ENCODE assay signal across 8 cellular contexts in the genomic region with DNA sequence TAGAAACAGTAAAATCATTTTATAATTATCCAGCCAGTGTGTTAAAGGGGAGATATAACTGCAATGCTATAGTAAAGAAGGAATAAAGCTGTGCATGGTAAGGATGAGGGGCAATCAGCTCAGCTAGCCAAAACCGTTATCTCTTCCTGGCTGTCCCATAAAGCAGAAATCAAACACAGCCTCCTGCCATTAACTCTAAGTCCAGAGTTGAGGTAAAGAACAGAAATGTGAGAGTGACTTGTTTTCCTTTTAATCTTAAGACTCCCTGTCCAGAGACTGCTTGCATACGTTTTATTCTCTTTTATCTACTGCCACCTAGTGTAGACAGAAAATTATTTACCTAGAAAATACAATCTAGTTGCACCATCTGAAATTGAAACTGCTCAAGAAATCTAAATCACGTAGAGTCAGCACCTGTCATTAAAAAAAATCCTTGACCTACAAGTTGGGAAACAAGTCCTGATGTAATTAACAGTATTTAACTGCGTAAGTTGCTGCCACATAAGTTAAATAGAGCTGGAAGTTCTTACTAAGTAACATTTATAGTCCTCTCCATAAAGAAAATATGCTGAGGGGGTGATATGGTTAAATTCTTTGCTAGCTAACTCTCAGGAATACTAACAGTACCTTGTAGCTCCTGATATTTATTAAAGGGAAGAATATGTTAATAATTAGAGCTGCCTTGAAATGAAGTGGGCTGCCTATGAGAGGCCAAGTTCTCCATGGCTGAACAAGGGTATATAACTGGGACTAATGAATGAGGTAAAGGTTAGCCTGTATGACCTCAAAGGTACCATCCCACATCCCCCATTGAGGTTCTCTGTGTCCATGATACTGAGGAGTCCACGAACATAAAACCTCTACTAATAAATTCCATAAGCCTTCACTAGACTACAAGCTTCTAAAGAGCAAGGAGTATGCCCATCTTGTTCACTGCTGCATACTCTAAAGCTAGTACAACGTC.
DNase-seq lines count a peak whose midpoint lies in the region; ATAC-seq, FAIRE-seq and TF ChIP-seq lines count a peak whose summit lies in the region.

No MANE protein-coding gene starts in this region.

- H3K27ac ChIP-seq in endothelial cell of umbilical vein (ENCODE audit: insufficient read depth, low read depth, low read length): peak overlapping the region; percentile 79

- BruUV-seq in endothelial cell of umbilical vein (replicated peaks; lab: Mats Ljungman, UMichigan): TSS peak; percentile 98

- peaks cover 24% of the 10 kb centered on the region for H3K4me1 ChIP-seq in endothelial cell of umbilical vein (ENCODE audit: control insufficient read depth, extremely low read depth, insufficient read depth, low read length)

- peak; percentile 88 for FAIRE-seq in endothelial cell of umbilical vein (lab: Jason Lieb, UNC)

- H3K79me2 ChIP-seq in endothelial cell of umbilical vein (ENCODE audit: control insufficient read depth, insufficient read depth, low read length): no peaks in the 10 kb centered on the region

- DNase-seq in AG04449 (ENCODE audit: low read depth, low spot score) (no peak), GM13976 (ENCODE audit: low spot score) (peak; percentile 34), NCI-H1105 (lab: John Stamatoyannopoulos, UW) (peak; percentile 49), SKM-1 (lab: John Stamatoyannopoulos, UW; ENCODE audit: unreplicated experiment) (peak; percentile 12), endothelial cell of umbilical vein (ENCODE audit: low read depth, low spot score) (peak; percentile 85), myocyte (ENCODE audit: low read depth) (peak; percentile 67)
- no peak for DNase-seq in stimulated activated CD8-positive, alpha-beta memory T cell treated with anti-CD3 and anti-CD28 coated beads, Interleukin-4, amount 100 ng/mL, for 48 hours

- intact Hi-C loops in endothelial cell of umbilical vein (cut with micrococcal nuclease): loop anchor here (1.0 to 5.0 kb wide), 7 partner anchors 110 to 1350 kb away; a partner anchor contains a TSS

- TF ChIP-seq CTCF in AG04449 (IDR thresholded peaks at IDR 0.05; ENCODE audit: insufficient read depth, low read length, missing control alignments): peak; percentile 12
- TF ChIP-seq CTCF in GM13976 (IDR thresholded peaks at IDR 0.05; ENCODE audit: borderline replicate concordance, control extremely low read depth, extremely low read depth, insufficient read depth, missing control alignments): no peak
- TF ChIP-seq CTCF in endothelial cell of umbilical vein (IDR thresholded peaks at IDR 0.05; ENCODE audit: extremely low read depth in 1 of 2, insufficient read depth in 1 of 2, low read depth in 1 of 2, low read length in 2 of 2): peak in 1 of 2 donors; percentile 26

- H3K27me3 ChIP-seq in endothelial cell of umbilical vein (ENCODE audit: control insufficient read depth in 2 of 2, insufficient read depth in 2 of 2, low read length in 2 of 2): no peaks in the 10 kb centered on the region

- H4K20me1 ChIP-seq in endothelial cell of umbilical vein (replicated peaks; ENCODE audit: control insufficient read depth, extremely low read depth, insufficient read depth, low read length): no peaks in the 10 kb centered on the region

- no peaks in the 10 kb centered on the region for H3K9me3 ChIP-seq in endothelial cell of umbilical vein (replicated peaks; ENCODE audit: control insufficient read depth, insufficient read depth, low read length)

- peak overlapping the region; percentile 77 for H3K4me2 ChIP-seq in endothelial cell of umbilical vein (ENCODE audit: insufficient read depth, low read length)

- in situ Hi-C loops in GM13976 (cut with MboI; ENCODE audit: low sequenced_read_pairs, unreplicated experiment): no loop called here

- CTCF ChIA-PET in AG04449 (lab: Yijun Ruan, JAX): interaction anchor here (0.7 to 11.5 kb wide), 52 partner anchors 9 to 883 kb away, joined by 3 to 195 read pairs (median 5); a partner anchor contains a TSS
- CTCF ChIA-PET in endothelial cell of umbilical vein (lab: Charles Lee): interaction anchor here (0.7 to 8.2 kb wide), 20 partner anchors 9 to 443 kb away, joined by 3 to 163 read pairs (median 5); a partner anchor contains a TSS

- no peak for TF ChIP-seq POLR2A in endothelial cell of umbilical vein (IDR thresholded peaks at IDR 0.05; ENCODE audit: low read depth, low read length)

- H3K9me1 ChIP-seq in endothelial cell of umbilical vein (replicated peaks; ENCODE audit: control insufficient read depth, extremely low read depth, insufficient read depth, low read length): no peaks in the 10 kb centered on the region

- peak overlapping the region; percentile 61 for H3K9ac ChIP-seq in endothelial cell of umbilical vein (replicated peaks; ENCODE audit: extremely low read depth, insufficient read depth, low read length)

- peak; percentile 94 for ATAC-seq in HG02798 (IDR thresholded peaks at IDR 0.05; ENCODE audit: poor library complexity, unreplicated experiment)

- no peak overlapping the region for H3K4me3 ChIP-seq in AG04449 (ENCODE audit: low read depth, low read length)
- peak overlapping the region in 1 of 3 experiments; percentile 21 for H3K4me3 ChIP-seq in endothelial cell of umbilical vein (replicated peaks in 1 of 3; ENCODE audit: insufficient read depth in 1 of 3, low read depth in 1 of 3, low read length in 3 of 3)

- H2AFZ ChIP-seq in endothelial cell of umbilical vein (ENCODE audit: low read depth, low read length): peak overlapping the region; percentile 68

- H3K36me3 ChIP-seq in endothelial cell of umbilical vein (ENCODE audit: control insufficient read depth in 2 of 2, extremely low read depth in 1 of 2, insufficient read depth in 2 of 2, low read length in 2 of 2): no peaks in the 10 kb centered on the region

- POLR2A ChIA-PET in AG04449 (lab: Yijun Ruan, JAX) (interaction anchor here (0.8 to 2.0 kb wide), 2 partner anchors 109 to 393 kb away, joined by 3 to 10 read pairs; a partner anchor contains a TSS), endothelial cell of umbilical vein (lab: Charles Lee) (interaction anchor here (0.7 to 2.5 kb wide), 6 partner anchors 26 to 116 kb away, joined by 3 to 11 read pairs (median 4); a partner anchor contains a TSS)

- dilution Hi-C loops in endothelial cell of umbilical vein (cut with MboI; ENCODE audit: extremely low pct_ligation_motif_present, low sequenced_read_pairs): loop anchor here (25.0 kb wide), 2 partner anchors 125 to 425 kb away; no protein-coding TSS in a partner anchor

TF ChIP-seq in endothelial cell of umbilical vein, 7 proteins besides CTCF, POLR2A, EP300 and RAD21:
- TF ChIP-seq, protein P1, sequence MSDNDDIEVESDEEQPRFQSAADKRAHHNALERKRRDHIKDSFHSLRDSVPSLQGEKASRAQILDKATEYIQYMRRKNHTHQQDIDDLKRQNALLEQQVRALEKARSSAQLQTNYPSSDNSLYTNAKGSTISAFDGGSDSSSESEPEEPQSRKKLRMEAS (IDR thresholded peaks at IDR 0.05; ENCODE audit: insufficient read depth, insufficient read length): no peak
- peak; percentile 14 for TF ChIP-seq GATA2 (IDR thresholded peaks at IDR 0.05; ENCODE audit: insufficient read depth, insufficient read length, low read depth, low read length)
- no peak for TF ChIP-seq MYC (IDR thresholded peaks at IDR 0.05; ENCODE audit: low read depth, low read length)
- TF ChIP-seq POLR2AphosphoS5 (IDR thresholded peaks at IDR 0.05; ENCODE audit: insufficient read depth, low read depth, low read length): no peak
- no peak for TF ChIP-seq FOS (IDR thresholded peaks at IDR 0.05; ENCODE audit: borderline replicate concordance, insufficient read depth, low read length)
- TF ChIP-seq EZH2 (IDR thresholded peaks at IDR 0.05; ENCODE audit: borderline replicate concordance, low read depth, low read length, severe bottlenecking): no peak
- TF ChIP-seq JUN (IDR thresholded peaks at IDR 0.05; ENCODE audit: borderline replicate concordance, insufficient read depth, insufficient read length, low read depth): no peak

Comparison
In these comparisons a context has a peak if more than half of its experiments do, and no peak if none do; other contexts are left out.
1. DNase-seq: peak in GM13976 (single experiment), NCI-H1105 (single experiment), SKM-1 (single experiment), endothelial cell of umbilical vein (single experiment) and myocyte (single experiment); none in AG04449 (single experiment) and stimulated activated CD8-positive, alpha-beta memory T cell treated with anti-CD3 and anti-CD28 coated beads, Interleukin-4, amount 100 ng/mL, for 48 hours (single experiment).